Comparison of ENCODE assay signal across 19 cellular contexts in genomic region chr12:26406391-26406790, GRCh38.
DNase-seq lines count a peak whose midpoint lies in the region; ATAC-seq, FAIRE-seq and TF ChIP-seq lines count a peak whose summit lies in the region.
"Had no signal": no experiment of that assay in that cellular context is flagged by ENCODE, and none has a peak within 500 bp of the region (broad histone marks: within the 10 kb centered on the region; RNA-seq: fewer than 3 reads in every experiment).

No MANE protein-coding gene starts in this region.

- no peaks in the 10 kb centered on the region for H3K27me3 ChIP-seq in liver (ENCODE audit: control insufficient read depth in 4 of 4, insufficient read depth in 4 of 4, low read length in 3 of 4)
- H3K27me3 ChIP-seq in HepG2 (ENCODE audit: control insufficient read depth in 1 of 2, insufficient read depth in 2 of 2, low read length in 2 of 2), result no peaks in the 10 kb centered on the region
- no peaks in the 10 kb centered on the region for H3K27me3 ChIP-seq in right lobe of liver

- in situ Hi-C loops in HepG2 (cut with HindIII; ENCODE audit: extremely low pct_ligation_motif_present, low pct_unique_long_range_greater_than_20kb), result no loop called here

- TF ChIP-seq RAD21 in liver (IDR thresholded peaks at IDR 0.05) (no peak), HepG2 (CRISPR knock-in tag; IDR thresholded peaks at IDR 0.05) (no peak)

- no peak overlapping the region for H3K9ac ChIP-seq in liver (ENCODE audit: low read depth in 1 of 2, low read length in 2 of 2)
- H3K9ac ChIP-seq in HepG2 (ENCODE audit: insufficient read depth, low read depth, low read length), result no peak overlapping the region
- H3K9ac ChIP-seq: GM23248 had no signal

- BruUV-seq in HepG2 (replicated peaks; lab: Mats Ljungman, UMichigan), result no TSS peak

- H3K27ac ChIP-seq in liver (ENCODE audit: low read depth in 1 of 2, low read length in 2 of 2), result no peak overlapping the region
- no peak overlapping the region for H3K27ac ChIP-seq in HepG2 (ENCODE audit: extremely low read length, insufficient read depth, low read length)
- H3K27ac ChIP-seq in right lobe of liver, result no peak overlapping the region
- H3K27ac ChIP-seq: 22Rv1, A549, C4-2B, GM23248 had no signal

- TF ChIP-seq CTCF in liver (IDR thresholded peaks at IDR 0.05; ENCODE audit: low read depth, low read length, missing input control) (no peak), HepG2 (CRISPR knock-in tag; IDR thresholded peaks at IDR 0.05) (no peak), right lobe of liver (IDR thresholded peaks at IDR 0.05) (no peak)

- FAIRE-seq in HepG2 (lab: Jason Lieb, UNC), result no peak
- FAIRE-seq: A549, D721Med, GM19239 had no signal

- H3K4me1 ChIP-seq in liver (ENCODE audit: control insufficient read depth in 4 of 4, insufficient read depth in 4 of 4, low read length in 3 of 4) (peaks cover 0 to 3% (median 0%) of the 10 kb centered on the region in 4 donors), HepG2 (ENCODE audit: insufficient read depth, low read length) (no peaks in the 10 kb centered on the region), right lobe of liver (peaks cover 0 to 7% (median 0%) of the 10 kb centered on the region in 4 donors)
- H3K4me1 ChIP-seq: A549 had no signal

- CTCF ChIA-PET in HepG2 (lab: Yijun Ruan, JAX; ENCODE audit: low intra/inter-chr PET ratio, low total read pairs), result no interaction called here

- no peak for TF ChIP-seq EP300 in HepG2 (IDR thresholded peaks at IDR 0.05; ENCODE audit: low read depth in 2 of 2, low read length in 2 of 2)
- TF ChIP-seq EP300 in HepG2 (CRISPR knock-in tag; IDR thresholded peaks at IDR 0.05; ENCODE audit: borderline replicate concordance), result no peak

- H2AFZ ChIP-seq in HepG2 (ENCODE audit: low read length), result no peak overlapping the region
- H2AFZ ChIP-seq: GM23248 had no signal

- H3K36me3 ChIP-seq in liver (ENCODE audit: control insufficient read depth in 4 of 4, insufficient read depth in 3 of 4, low read depth in 1 of 4, low read length in 3 of 4) (peaks cover 0 to 34% (median 23%) of the 10 kb centered on the region in 4 donors), HepG2 (replicated peaks in 1 of 2; ENCODE audit: control insufficient read depth in 1 of 2, insufficient read depth in 2 of 2, low read length in 2 of 2) (peaks cover 19 to 46% of the 10 kb centered on the region in 2 experiments), right lobe of liver (peaks cover 0 to 36% (median 0%) of the 10 kb centered on the region in 4 donors)
- H3K36me3 ChIP-seq: HAP-1 had no signal

- no peaks in the 10 kb centered on the region for H3K9me3 ChIP-seq in liver (ENCODE audit: control insufficient read depth in 4 of 4, low read length in 3 of 4)
- H3K9me3 ChIP-seq in HepG2 (ENCODE audit: low read length), result no peaks in the 10 kb centered on the region
- H3K9me3 ChIP-seq in right lobe of liver, result no peaks in the 10 kb centered on the region
- H3K9me3 ChIP-seq: A549, Caco-2, HAP-1 had no signal

- ATAC-seq in HepG2 (no peak; the same call in 2 of the 3 replicates), right lobe of liver (peak; percentile 69 to 84 (median 80))
- ATAC-seq: A549 had no signal

- WGBS in liver, result 40% methylated on average over 3 of the region's 3 CpGs
- 96% methylated on average over 3 of the region's 3 CpGs for WGBS in HepG2 (ENCODE audit: low lambda C conversion rate)
- WGBS in right lobe of liver (ENCODE audit: insufficient coverage, low coverage, low lambda C conversion rate, missing lambda C conversion rate), result 38% methylated on average over 3 of the region's 3 CpGs

- intact Hi-C loops in HepG2 (cut with micrococcal nuclease; ENCODE audit: unreplicated experiment) (no loop called here), right lobe of liver (cut with DNase I) (no loop called here)

- H3K4me3 ChIP-seq in liver (ENCODE audit: low read depth in 1 of 3, low read length in 3 of 3) (no peak overlapping the region), HepG2 (replicated peaks in 1 of 3; ENCODE audit: insufficient read depth in 1 of 3, low read depth in 2 of 3, low read length in 3 of 3) (no peak overlapping the region), right lobe of liver (no peak overlapping the region)
- H3K4me3 ChIP-seq: A549, GM23248, HAP-1 had no signal

- no peaks in the 10 kb centered on the region for H3K79me2 ChIP-seq in HepG2 (ENCODE audit: insufficient read depth, low read length)

- TF ChIP-seq POLR2A in HepG2 (IDR thresholded peaks at IDR 0.05; ENCODE audit: insufficient read depth in 1 of 2, low read depth in 2 of 2, low read length in 2 of 2), result no peak
- TF ChIP-seq POLR2A in right lobe of liver (IDR thresholded peaks at IDR 0.05), result no peak

- no peak for DNase-seq in HepG2 (ENCODE audit: low spot score)
- DNase-seq in cerebellum (ENCODE audit: low spot score), result peak; percentile 21
- peak in 2 of 3 donors; percentile 53 to 54 for DNase-seq in right lobe of liver
- no peak for DNase-seq in foreskin melanocyte
- DNase-seq in NCI-H2171 treated with DMSO at 0.1 percent for 48 hours (lab: John Stamatoyannopoulos, UW), result no peak
- DNase-seq in stimulated activated naive CD4-positive, alpha-beta T cell treated with Interleukin-2 at 50 U/mL for 16 hours (lab: John Stamatoyannopoulos, UW), result no peak
- DNase-seq in NCI-H526 (lab: John Stamatoyannopoulos, UW), result no peak
- DNase-seq: AML-193; Caco-2; CD4-positive, alpha-beta T cell; GDM1; GM23248 had no signal

- no peak overlapping the region for H3K4me2 ChIP-seq in HepG2 (ENCODE audit: low read depth, low read length)
- H3K4me2 ChIP-seq: A549 had no signal

- no peaks in the 10 kb centered on the region for H4K20me1 ChIP-seq in HepG2 (ENCODE audit: insufficient read depth, low read length)

- POLR2A ChIA-PET in HepG2 (lab: Yijun Ruan, JAX), result no interaction called here

TF ChIP-seq in liver, 16 proteins besides CTCF, POLR2A, EP300 and RAD21 (continues in another document):
- TF ChIP-seq HNF4A (conservative IDR thresholded peaks at IDR 0.05) (peak; percentile 38 to 49), FOXA2 (IDR thresholded peaks at IDR 0.05) (peak; percentile 19)
- TF ChIP-seq, protein P1, sequence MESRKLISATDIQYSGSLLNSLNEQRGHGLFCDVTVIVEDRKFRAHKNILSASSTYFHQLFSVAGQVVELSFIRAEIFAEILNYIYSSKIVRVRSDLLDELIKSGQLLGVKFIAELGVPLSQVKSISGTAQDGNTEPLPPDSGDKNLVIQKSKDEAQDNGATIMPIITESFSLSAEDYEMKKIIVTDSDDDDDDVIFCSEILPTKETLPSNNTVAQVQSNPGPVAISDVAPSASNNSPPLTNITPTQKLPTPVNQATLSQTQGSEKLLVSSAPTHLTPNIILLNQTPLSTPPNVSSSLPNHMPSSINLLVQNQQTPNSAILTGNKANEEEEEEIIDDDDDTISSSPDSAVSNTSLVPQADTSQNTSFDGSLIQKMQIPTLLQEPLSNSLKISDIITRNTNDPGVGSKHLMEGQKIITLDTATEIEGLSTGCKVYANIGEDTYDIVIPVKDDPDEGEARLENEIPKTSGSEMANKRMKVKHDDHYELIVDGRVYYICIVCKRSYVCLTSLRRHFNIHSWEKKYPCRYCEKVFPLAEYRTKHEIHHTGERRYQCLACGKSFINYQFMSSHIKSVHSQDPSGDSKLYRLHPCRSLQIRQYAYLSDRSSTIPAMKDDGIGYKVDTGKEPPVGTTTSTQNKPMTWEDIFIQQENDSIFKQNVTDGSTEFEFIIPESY (IDR thresholded peaks at IDR 0.05), result no peak

TF ChIP-seq in HepG2, 621 proteins besides CTCF, POLR2A, EP300 and RAD21:
- TF ChIP-seq PHB2 (IDR thresholded peaks at IDR 0.05; ENCODE audit: partially characterized antibody) (no peak), RFX1 (IDR thresholded peaks at IDR 0.05) (no peak), ZNF30 (CRISPR knock-in tag; IDR thresholded peaks at IDR 0.05) (no peak), ZUFSP (CRISPR knock-in tag; IDR thresholded peaks at IDR 0.05; ENCODE audit: borderline replicate concordance) (no peak)

Comparison
In these comparisons a context has a peak if more than half of its experiments do, and no peak if none do; other contexts are left out.
1. DNase-seq: peak in cerebellum (single experiment) and right lobe of liver (2 of 3); none in HepG2 (single experiment), foreskin melanocyte (single experiment), NCI-H2171 treated with DMSO at 0.1 percent for 48 hours (single experiment), stimulated activated naive CD4-positive, alpha-beta T cell treated with Interleukin-2 at 50 U/mL for 16 hours (single experiment) and NCI-H526 (0 of 2).